ENCODE assay signal across 26 cellular contexts in genomic region chr17:66630379-66630778, GRCh38.
"Had no signal": no experiment of that assay in that cellular context is flagged by ENCODE, and none has a peak within 500 bp of the region (broad histone marks: within the 10 kb centered on the region; RNA-seq: fewer than 3 reads in every experiment).

No MANE protein-coding gene starts in this region.

- H3K4me1 Mint-ChIP-seq: naive B cell had no signal

- DNase-seq: hypothalamus; immature natural killer cell; kidney; left colon; left lung; lower lobe of right lung; mammary epithelial cell; mesenchymal stem cell; naive B cell; ovary; retina; right cardiac atrium; stimulated activated CD4-positive, alpha-beta T cell treated with anti-CD3 and anti-CD28 coated beads, Interleukin-12 subunit alpha, Interleukin-12 subunit beta, amount 100 ng/mL, for 4 hours; stimulated activated CD4-positive, alpha-beta T cell treated with anti-CD3 and anti-CD28 coated beads, Interleukin-15, amount 100 ng/mL, for 24 hours; stimulated activated CD4-positive, alpha-beta T cell treated with anti-CD3 and anti-CD28 coated beads, Interleukin-2, amount 100 ng/mL, for 24 hours; stimulated activated CD4-positive, alpha-beta T cell treated with anti-CD3 and anti-CD28 coated beads, Interleukin-4, amount 100 ng/mL, for 1 hour; stimulated activated naive B cell treated with anti-CD40 and anti-IgM and Interleukin-4, amounts not matched to agents 10 μg/mL and 1 μg/mL and 100 μg/mL, for 72 hours; stimulated activated naive CD8-positive, alpha-beta T cell treated with anti-CD3 and anti-CD28 coated beads, Interleukin-15, amount 100 ng/mL, for 72 hours; substantia nigra; uterus had no signal

- H3K9me3 Mint-ChIP-seq: immature natural killer cell; naive B cell; natural killer cell treated with Interleukin-12 subunit alpha and Interleukin-12 subunit beta and Interleukin-15 and Interleukin-18, amount 100 ng/mL, for 72 hours; stimulated activated naive B cell treated with anti-CD40 and anti-IgM and Interleukin-4, amounts not matched to agents 10 μg/mL and 1 μg/mL and 100 μg/mL, for 72 hours; stimulated activated naive CD8-positive, alpha-beta T cell treated with anti-CD3 and anti-CD28 coated beads, Interleukin-15, amount 100 ng/mL, for 72 hours; type B pancreatic cell had no signal

- H3K9me3 ChIP-seq: left lung, lower lobe of right lung, ovary, tibial nerve, uterus had no signal

- H3K4me3 Mint-ChIP-seq: immature natural killer cell; naive B cell; natural killer cell treated with Interleukin-12 subunit alpha and Interleukin-12 subunit beta and Interleukin-15 and Interleukin-18, amount 100 ng/mL, for 72 hours; stimulated activated naive B cell treated with anti-CD40 and anti-IgM and Interleukin-4, amounts not matched to agents 10 μg/mL and 1 μg/mL and 100 μg/mL, for 72 hours; stimulated activated naive CD8-positive, alpha-beta T cell treated with anti-CD3 and anti-CD28 coated beads, Interleukin-15, amount 100 ng/mL, for 72 hours; type B pancreatic cell had no signal

- H3K4me3 ChIP-seq: left lung, lower lobe of right lung, ovary, skin epidermis, tibial nerve, uterus had no signal

- H3K4me1 ChIP-seq: lower lobe of right lung had no signal

- H3K27ac ChIP-seq: left lung, lower lobe of right lung, ovary, skin epidermis, tibial nerve, uterus had no signal

- H3K36me3 Mint-ChIP-seq: immature natural killer cell; naive B cell; natural killer cell treated with Interleukin-12 subunit alpha and Interleukin-12 subunit beta and Interleukin-15 and Interleukin-18, amount 100 ng/mL, for 72 hours; stimulated activated naive B cell treated with anti-CD40 and anti-IgM and Interleukin-4, amounts not matched to agents 10 μg/mL and 1 μg/mL and 100 μg/mL, for 72 hours; type B pancreatic cell had no signal

- H3K27me3 ChIP-seq: left lung, ovary, tibial nerve, uterus had no signal

- H3K36me3 ChIP-seq: left lung, lower lobe of right lung, ovary, tibial nerve, uterus had no signal

- ATAC-seq: left colon; left lung; lower lobe of right lung; natural killer cell treated with Interleukin-12 subunit alpha and Interleukin-12 subunit beta and Interleukin-15 and Interleukin-18, amount 100 ng/mL, for 72 hours; right cardiac atrium; sciatic nerve; stimulated activated naive B cell treated with anti-CD40 and anti-IgM and Interleukin-4, amounts not matched to agents 10 μg/mL and 1 μg/mL and 100 μg/mL, for 72 hours; stimulated activated naive CD8-positive, alpha-beta T cell treated with anti-CD3 and anti-CD28 coated beads, Interleukin-15, amount 100 ng/mL, for 72 hours had no signal

- H3K27ac Mint-ChIP-seq: immature natural killer cell; naive B cell; natural killer cell treated with Interleukin-12 subunit alpha and Interleukin-12 subunit beta and Interleukin-15 and Interleukin-18, amount 100 ng/mL, for 72 hours; progenitor cell of endocrine pancreas; stimulated activated naive B cell treated with anti-CD40 and anti-IgM and Interleukin-4, amounts not matched to agents 10 μg/mL and 1 μg/mL and 100 μg/mL, for 72 hours; stimulated activated naive CD8-positive, alpha-beta T cell treated with anti-CD3 and anti-CD28 coated beads, Interleukin-15, amount 100 ng/mL, for 72 hours; type B pancreatic cell had no signal

- H3K27me3 Mint-ChIP-seq: natural killer cell treated with Interleukin-12 subunit alpha and Interleukin-12 subunit beta and Interleukin-15 and Interleukin-18, amount 100 ng/mL, for 72 hours; progenitor cell of endocrine pancreas; stimulated activated naive CD8-positive, alpha-beta T cell treated with anti-CD3 and anti-CD28 coated beads, Interleukin-15, amount 100 ng/mL, for 72 hours had no signal
